ENCODE assay signal across 9 cellular contexts in the genomic region with DNA sequence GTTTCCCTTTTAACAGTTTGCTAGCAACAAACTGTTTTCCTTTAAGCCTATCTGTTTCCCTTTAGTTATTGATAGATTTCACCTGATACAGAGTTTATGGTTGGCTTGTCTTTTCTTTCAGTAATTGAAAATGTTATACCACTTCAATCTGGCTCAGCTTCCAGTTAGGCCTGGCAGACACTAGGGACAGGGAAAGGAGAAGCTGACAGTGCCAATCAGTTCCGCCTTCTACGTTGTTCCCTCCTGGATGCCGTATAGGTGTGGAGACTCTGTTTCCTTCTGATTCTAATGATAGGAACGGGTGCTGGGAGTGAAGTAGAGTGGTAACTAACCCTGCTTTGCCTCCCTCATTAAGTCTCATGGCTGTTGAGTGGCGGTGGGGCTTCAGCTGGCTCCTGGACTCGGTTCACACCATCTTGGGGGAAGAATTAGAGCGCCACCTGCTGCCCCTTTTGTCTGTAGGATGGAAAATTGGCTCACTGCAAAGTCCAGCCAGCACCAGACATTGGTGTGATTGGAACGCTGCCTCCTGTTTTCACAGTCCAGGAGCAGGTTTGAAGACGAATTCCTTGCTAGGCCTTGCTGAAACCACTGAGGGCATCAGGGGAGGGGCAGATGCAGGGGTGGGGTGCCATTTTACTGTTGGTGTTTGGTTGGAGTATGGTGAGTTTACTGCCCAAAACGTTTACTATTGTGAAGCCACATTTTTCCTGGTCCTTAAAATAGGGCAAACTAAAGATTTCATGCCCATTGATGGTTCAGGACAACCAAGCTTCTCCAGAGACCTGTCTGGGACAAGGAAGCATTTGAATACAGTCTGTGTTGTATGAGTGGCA.
DNase-seq lines count a peak whose midpoint lies in the region; ATAC-seq, FAIRE-seq and TF ChIP-seq lines count a peak whose summit lies in the region.
"Had no signal": no experiment of that assay in that cellular context is flagged by ENCODE, and none has a peak within 500 bp of the region (broad histone marks: within the 10 kb centered on the region; RNA-seq: fewer than 3 reads in every experiment).

No MANE protein-coding gene starts in this region.

- H3K27ac ChIP-seq in mesendoderm (ENCODE audit: low read depth, low read length) (no peak overlapping the region), ascending aorta (no peak overlapping the region)

- H3K4me3 Mint-ChIP-seq in T-cell = no peak overlapping the region
- H3K4me3 Mint-ChIP-seq: dendritic cell treated with granulocyte-macrophage colony-stimulating factor and Interleukin-4, amounts not matched to agents 40 ng/mL and 50 ng/mL, for 4 days had no signal

- H3K4me1 Mint-ChIP-seq in T-cell = no peaks in the 10 kb centered on the region

- no peak overlapping the region for H3K9ac ChIP-seq in mesendoderm (ENCODE audit: low read length)

- H4K5ac ChIP-seq in mesendoderm (ENCODE audit: low read length) = no peak overlapping the region

- no peak overlapping the region for H4K8ac ChIP-seq in mesendoderm (ENCODE audit: low read depth, low read length)

- no peak overlapping the region for H2AK5ac ChIP-seq in mesendoderm (ENCODE audit: low read length)

- peak; percentile 86 for TF ChIP-seq CTCF in BE2C (IDR thresholded peaks at IDR 0.05; ENCODE audit: low read depth, low read length)
- peak; percentile 66 for TF ChIP-seq CTCF in bronchial epithelial cell (IDR thresholded peaks at IDR 0.05; ENCODE audit: insufficient read depth, low read length, severe bottlenecking)
- TF ChIP-seq CTCF in ascending aorta (IDR thresholded peaks at IDR 0.05) = peak in 1 of 3 experiments; percentile 33

- peak; percentile 56 for ATAC-seq in GM18870 (IDR thresholded peaks at IDR 0.05; ENCODE audit: unreplicated experiment)
- no peak for ATAC-seq in T-cell (replicated peaks in 1 of 4)

- H3K27ac Mint-ChIP-seq in T-cell = no peak overlapping the region
- H3K27ac Mint-ChIP-seq: dendritic cell treated with granulocyte-macrophage colony-stimulating factor and Interleukin-4, amounts not matched to agents 40 ng/mL and 50 ng/mL, for 4 days had no signal

- peaks cover 3% of the 10 kb centered on the region; the same call in 1 of the 2 replicates for H3K9me3 ChIP-seq in BE2C
- H3K9me3 ChIP-seq in ascending aorta = no peaks in the 10 kb centered on the region

- CTCF ChIA-PET in T-cell (lab: Charles Lee) = no interaction called here

- POLR2A ChIA-PET in T-cell (lab: Charles Lee) = no interaction called here

- intact Hi-C loops in ascending aorta (cut with DNase I) = no loop called here

- H3K23ac ChIP-seq in mesendoderm (ENCODE audit: low read length) = no peak overlapping the region

- peak overlapping the region; percentile 15 for H3K18ac ChIP-seq in mesendoderm (ENCODE audit: low read length)

- no peak overlapping the region for H3K56ac ChIP-seq in mesendoderm (ENCODE audit: low read length)

- no peak overlapping the region for H3K4me3 ChIP-seq in BE2C (ENCODE audit: low read depth, low read length)
- H3K4me3 ChIP-seq in bronchial epithelial cell (ENCODE audit: low read depth, low read length) = no peak overlapping the region
- no peak overlapping the region for H3K4me3 ChIP-seq in mesendoderm (ENCODE audit: low read length)
- H3K4me3 ChIP-seq in ascending aorta = no peak overlapping the region

- FAIRE-seq in bronchial epithelial cell (lab: Jason Lieb, UNC) = no peak

- H3K79me2 ChIP-seq in mesendoderm (ENCODE audit: control insufficient read depth, insufficient read depth, low read length) = no peaks in the 10 kb centered on the region

- no peak overlapping the region for H2BK120ac ChIP-seq in mesendoderm (ENCODE audit: low read depth, low read length)

- H3K36me3 ChIP-seq in BE2C (no peaks in the 10 kb centered on the region), bronchial epithelial cell (ENCODE audit: control insufficient read depth, insufficient read depth, low read length) (no peaks in the 10 kb centered on the region), mesendoderm (ENCODE audit: control insufficient read depth, insufficient read depth, low read length) (no peaks in the 10 kb centered on the region), ascending aorta (no peaks in the 10 kb centered on the region)

- H3K27me3 ChIP-seq in BE2C (no peaks in the 10 kb centered on the region), bronchial epithelial cell (ENCODE audit: control insufficient read depth, insufficient read depth, low read length) (no peaks in the 10 kb centered on the region), mesendoderm (ENCODE audit: insufficient read depth, low read length, poor library complexity) (no peaks in the 10 kb centered on the region), ascending aorta (no peaks in the 10 kb centered on the region)

- no CpG with 5 or more reads among the region's 10 CpGs for WGBS in mesendoderm (ENCODE audit: extremely low coverage, insufficient coverage, low lambda C conversion rate)

- H3K4me1 ChIP-seq in BE2C (peaks cover 11% of the 10 kb centered on the region), mesendoderm (ENCODE audit: control insufficient read depth, low read depth, low read length) (no peaks in the 10 kb centered on the region), ascending aorta (no peaks in the 10 kb centered on the region)

- peak; percentile 90 for DNase-seq in BE2C
- DNase-seq in HPDE6-E6E7 (ENCODE audit: extremely low spot score) = peak; percentile 33
- peak; percentile 78 for DNase-seq in NCI-H748 treated with DMSO at 0.1 percent for 48 hours (lab: John Stamatoyannopoulos, UW)
- DNase-seq in bronchial epithelial cell (ENCODE audit: low read depth) = peak; percentile 15
- DNase-seq in mesendoderm = peak; percentile 88
- DNase-seq in T-cell = no peak
- DNase-seq in ascending aorta (ENCODE audit: low spot score in 2 of 2) = no peak

- no peak overlapping the region for H2BK15ac ChIP-seq in mesendoderm (replicated peaks; ENCODE audit: low read depth)

- H3K9me3 Mint-ChIP-seq in T-cell = peaks cover under 1 to 13% (median 8%) of the 10 kb centered on the region in 3 donors
- H3K9me3 Mint-ChIP-seq: dendritic cell treated with granulocyte-macrophage colony-stimulating factor and Interleukin-4, amounts not matched to agents 40 ng/mL and 50 ng/mL, for 4 days had no signal

- H3K79me1 ChIP-seq in mesendoderm (ENCODE audit: low read length) = no peaks in the 10 kb centered on the region

- H2BK5ac ChIP-seq in mesendoderm (ENCODE audit: low read length) = no peak overlapping the region

- H3K4ac ChIP-seq in mesendoderm (ENCODE audit: low read depth, low read length) = no peak overlapping the region

- no peak overlapping the region for H3K4me2 ChIP-seq in mesendoderm (ENCODE audit: low read length)

- no peaks in the 10 kb centered on the region for H3K27me3 Mint-ChIP-seq in T-cell
- H3K27me3 Mint-ChIP-seq: dendritic cell treated with granulocyte-macrophage colony-stimulating factor and Interleukin-4, amounts not matched to agents 40 ng/mL and 50 ng/mL, for 4 days had no signal

- H3K36me3 Mint-ChIP-seq in T-cell = no peaks in the 10 kb centered on the region

Comparison
In these comparisons a context has a peak if more than half of its experiments do, and no peak if none do; other contexts are left out.
1. DNase-seq: peak in BE2C (single experiment), HPDE6-E6E7 (single experiment), NCI-H748 treated with DMSO at 0.1 percent for 48 hours (single experiment), bronchial epithelial cell (single experiment) and mesendoderm (single experiment); none in T-cell (0 of 34) and ascending aorta (0 of 2).